Comparison of ENCODE assay signal across 12 cellular contexts in genomic region chr3:156519758-156520162, GRCh38.
DNase-seq lines count a peak whose midpoint lies in the region; ATAC-seq and TF ChIP-seq lines count a peak whose summit lies in the region.
"Had no signal": no experiment of that assay in that cellular context is flagged by ENCODE, and none has a peak within 500 bp of the region (broad histone marks: within the 10 kb centered on the region; RNA-seq: fewer than 3 reads in every experiment).

No MANE protein-coding gene starts in this region.

- no peaks in the 10 kb centered on the region for H3K9me3 ChIP-seq in effector memory CD4-positive, alpha-beta T cell (ENCODE audit: control insufficient read depth, low read length)

- H3K27me3 ChIP-seq in effector memory CD4-positive, alpha-beta T cell (replicated peaks; ENCODE audit: control insufficient read depth, insufficient read depth, low read length, poor library complexity, severe bottlenecking), result no peaks in the 10 kb centered on the region

- ATAC-seq in GM21367 (IDR thresholded peaks at IDR 0.05; ENCODE audit: unreplicated experiment), result peak; percentile 60
- peak; percentile 87 for ATAC-seq in HG03060 (IDR thresholded peaks at IDR 0.05; ENCODE audit: low read depth, unreplicated experiment)
- ATAC-seq: left ventricle myocardium superior, T-cell had no signal

- no peak for TF ChIP-seq CTCF in epithelial cell of esophagus (IDR thresholded peaks at IDR 0.05; ENCODE audit: insufficient read depth, low read depth, low read length, missing control alignments)

- peaks cover 1% of the 10 kb centered on the region for H3K4me1 ChIP-seq in effector memory CD4-positive, alpha-beta T cell (ENCODE audit: control insufficient read depth, insufficient read depth, low read length, poor library complexity, severe bottlenecking)

- H3K4me3 ChIP-seq in epithelial cell of esophagus (ENCODE audit: low read length), result no peak overlapping the region
- no peak overlapping the region for H3K4me3 ChIP-seq in effector memory CD4-positive, alpha-beta T cell (ENCODE audit: insufficient read depth, low read depth, low read length, poor library complexity, severe bottlenecking)

- H3K36me3 ChIP-seq in effector memory CD4-positive, alpha-beta T cell (ENCODE audit: control insufficient read depth, insufficient read depth, low read length), result no peaks in the 10 kb centered on the region

- no peak overlapping the region for H3K27ac ChIP-seq in effector memory CD4-positive, alpha-beta T cell (ENCODE audit: insufficient read depth, low read length, poor library complexity, severe bottlenecking)

- DNase-seq in DMS53 (lab: John Stamatoyannopoulos, UW) (peak; percentile 62), DMS53 treated with DMSO at 0.1 percent for 48 hours (lab: John Stamatoyannopoulos, UW; ENCODE audit: unreplicated experiment) (no peak), epithelial cell of esophagus (ENCODE audit: low read depth) (peak; percentile 47), superior temporal gyrus (ENCODE audit: extremely low spot score) (no peak)
- no peak for DNase-seq in effector CD4-positive, alpha-beta T cell
- no peak for DNase-seq in effector memory CD4-positive, alpha-beta T cell
- DNase-seq: foreskin melanocyte, HCEC 1CT, left ventricle myocardium superior, T-cell had no signal

Comparison
In these comparisons a context has a peak if more than half of its experiments do, and no peak if none do; other contexts are left out.
1. DNase-seq: peak in DMS53 (single experiment) and epithelial cell of esophagus (single experiment); none in DMS53 treated with DMSO at 0.1 percent for 48 hours (single experiment), effector CD4-positive, alpha-beta T cell (single experiment), effector memory CD4-positive, alpha-beta T cell (0 of 3) and superior temporal gyrus (single experiment).